ENCODE assay signal across 12 cellular contexts in genomic region chr18:78978336-78979057, GRCh38. TPM values are rescaled to one million over a fixed set of nuclear protein-coding genes. Genes with fewer than 3 reads are reported as not detected.
DNase-seq lines count a peak whose midpoint lies in the region; ATAC-seq and TF ChIP-seq lines count a peak whose summit lies in the region.
"Had no signal": no experiment of that assay in that cellular context is flagged by ENCODE, and none has a peak within 500 bp of the region (broad histone marks: within the 10 kb centered on the region; RNA-seq: fewer than 3 reads in every experiment).

No MANE protein-coding gene starts in this region.

- no peak for TF ChIP-seq POLR2A in transverse colon (IDR thresholded peaks at IDR 0.05)

- H3K27ac ChIP-seq in HUES48 (ENCODE audit: low read depth, low read length) (peak overlapping the region; percentile 26), hepatocyte (no peak overlapping the region), trophoblast cell (ENCODE audit: low read depth, low read length) (no peak overlapping the region), transverse colon (no peak overlapping the region), lower lobe of right lung (no peak overlapping the region)
- H3K27ac ChIP-seq: KMS-11 had no signal

- no peak overlapping the region for H3K14ac ChIP-seq in trophoblast cell (ENCODE audit: low read length)

- H3K27me3 ChIP-seq in HUES48 (ENCODE audit: control insufficient read depth, insufficient read depth, low read length) (peaks cover 54% of the 10 kb centered on the region), hepatocyte (peaks cover 85% of the 10 kb centered on the region), trophoblast cell (ENCODE audit: insufficient read depth, low read length) (peaks cover 67% of the 10 kb centered on the region), transverse colon (peaks cover 93% of the 10 kb centered on the region), lower lobe of right lung (ENCODE audit: low read depth) (peaks cover 91% of the 10 kb centered on the region)

- 3% methylated on average over 49 of the region's 80 CpGs for WGBS in hepatocyte (ENCODE audit: low lambda C conversion rate, missing lambda C conversion rate)
- no CpG with 5 or more reads among the region's 80 CpGs for WGBS in trophoblast cell (ENCODE audit: extremely low coverage, insufficient coverage, insufficient read length)
- 7 to 29% methylated on average over 8 to 71 of the region's 80 CpGs for WGBS in transverse colon (ENCODE audit: low coverage in 1 of 2), 2 donors

- no peak for TF ChIP-seq CTCF in activated CD8-positive, alpha-beta T cell treated with anti-CD3 and anti-CD28 coated beads for 36 hours (IDR thresholded peaks at IDR 0.05)
- TF ChIP-seq CTCF in hepatocyte (IDR thresholded peaks at IDR 0.05; ENCODE audit: poor library complexity) (no peak), transverse colon (IDR thresholded peaks at IDR 0.05) (no peak), lower lobe of right lung (IDR thresholded peaks at IDR 0.05) (no peak)

- H3K27ac Mint-ChIP-seq in activated CD8-positive, alpha-beta T cell treated with anti-CD3 and anti-CD28 coated beads for 36 hours: no peak overlapping the region

- no peak overlapping the region for H2AK5ac ChIP-seq in trophoblast cell (ENCODE audit: low read length)

- no peak overlapping the region for H2BK12ac ChIP-seq in trophoblast cell (ENCODE audit: low read length)

- peaks cover 14% of the 10 kb centered on the region for H3K4me1 Mint-ChIP-seq in activated CD8-positive, alpha-beta T cell treated with anti-CD3 and anti-CD28 coated beads for 36 hours (ENCODE audit: low read depth)

- H3K23ac ChIP-seq in trophoblast cell (ENCODE audit: low read length): no peak overlapping the region

- no peaks in the 10 kb centered on the region for H4K20me1 ChIP-seq in hepatocyte (ENCODE audit: insufficient read depth, poor library complexity, severe bottlenecking)

- no peaks in the 10 kb centered on the region for H3K36me3 Mint-ChIP-seq in activated CD8-positive, alpha-beta T cell treated with anti-CD3 and anti-CD28 coated beads for 36 hours (ENCODE audit: low read depth)

- POLR2A ChIA-PET in activated CD8-positive, alpha-beta T cell treated with anti-CD3 and anti-CD28 coated beads for 36 hours (lab: Charles Lee): no interaction called here

- H2BK120ac ChIP-seq in trophoblast cell (ENCODE audit: insufficient read depth, low read length, poor library complexity): no peak overlapping the region

- peak overlapping the region; percentile 55 for H3K4me3 ChIP-seq in HUES48 (ENCODE audit: low read depth, low read length)
- H3K4me3 ChIP-seq in hepatocyte: no peak overlapping the region
- H3K4me3 ChIP-seq in trophoblast cell (ENCODE audit: low read depth, low read length): peak overlapping the region; percentile 69
- H3K4me3 ChIP-seq in transverse colon: no peak overlapping the region
- no peak overlapping the region for H3K4me3 ChIP-seq in lower lobe of right lung

- H3K9me2 ChIP-seq in hepatocyte (replicated peaks; ENCODE audit: insufficient read depth): no peaks in the 10 kb centered on the region

- no peak overlapping the region for H4K91ac ChIP-seq in trophoblast cell (ENCODE audit: low read depth, low read length)

- H4K12ac ChIP-seq in trophoblast cell (ENCODE audit: low read depth, low read length): no peak overlapping the region

- CTCF ChIA-PET in activated CD8-positive, alpha-beta T cell treated with anti-CD3 and anti-CD28 coated beads for 36 hours (lab: Charles Lee): no interaction called here

- no peaks in the 10 kb centered on the region for H3K79me2 ChIP-seq in hepatocyte
- no peaks in the 10 kb centered on the region for H3K79me2 ChIP-seq in trophoblast cell (ENCODE audit: control insufficient read depth, insufficient read depth, low read length, poor library complexity)

- in situ Hi-C loops in transverse colon (cut with MboI; ENCODE audit: low pct_ligation_motif_present in 1 of 4, low pct_unique_long_range_greater_than_20kb in 1 of 4, low sequenced_read_pairs in 3 of 4): no loop called here

- no peak for TF ChIP-seq EP300 in transverse colon (IDR thresholded peaks at IDR 0.05; ENCODE audit: low read depth)

- H2AFZ ChIP-seq in hepatocyte: peak overlapping the region; percentile 52
- no peak overlapping the region for H2AFZ ChIP-seq in trophoblast cell (ENCODE audit: insufficient read depth, low read length, poor library complexity)

- H3K4me3 Mint-ChIP-seq in activated CD8-positive, alpha-beta T cell treated with anti-CD3 and anti-CD28 coated beads for 36 hours: peak overlapping the region; percentile 35

- no peak for DNase-seq in activated CD8-positive, alpha-beta T cell treated with anti-CD3 and anti-CD28 coated beads for 36 hours
- no peak for DNase-seq in hepatocyte (ENCODE audit: low spot score)
- DNase-seq in trophoblast cell: no peak
- DNase-seq in pons (ENCODE audit: low spot score): no peak
- DNase-seq in transverse colon: no peak
- DNase-seq in lower lobe of right lung: no peak
- DNase-seq: aorta; DMS53; NCI-H2029; stimulated activated naive CD4-positive, alpha-beta T cell treated with Interleukin-2 at 50 U/mL for 16 hours had no signal

- H3K9me3 Mint-ChIP-seq in activated CD8-positive, alpha-beta T cell treated with anti-CD3 and anti-CD28 coated beads for 36 hours: no peaks in the 10 kb centered on the region

- peaks cover 47% of the 10 kb centered on the region for H3K4me1 ChIP-seq in HUES48 (ENCODE audit: control insufficient read depth, insufficient read depth, low read length)
- H3K4me1 ChIP-seq in hepatocyte (ENCODE audit: insufficient read depth): peaks cover 5% of the 10 kb centered on the region
- H3K4me1 ChIP-seq in trophoblast cell (ENCODE audit: control insufficient read depth in 1 of 2, insufficient read depth in 2 of 2, low read length in 2 of 2): peaks cover 6 to 25% of the 10 kb centered on the region in 2 experiments
- H3K4me1 ChIP-seq in transverse colon: peaks cover 0 to 17% (median 12%) of the 10 kb centered on the region in 4 donors
- H3K4me1 ChIP-seq in lower lobe of right lung: peaks cover 4% of the 10 kb centered on the region

- H3K9ac ChIP-seq in HUES48 (ENCODE audit: low read depth, low read length): no peak overlapping the region
- no peak overlapping the region for H3K9ac ChIP-seq in trophoblast cell (ENCODE audit: low read length)
- H3K9ac ChIP-seq: KMS-11 had no signal

- H3K9me3 ChIP-seq in HUES48 (ENCODE audit: control insufficient read depth, insufficient read depth, low read length): no peaks in the 10 kb centered on the region; the same call in 1 of the 2 replicates
- no peaks in the 10 kb centered on the region for H3K9me3 ChIP-seq in hepatocyte (ENCODE audit: low read depth)
- peaks cover 3% of the 10 kb centered on the region for H3K9me3 ChIP-seq in trophoblast cell (ENCODE audit: insufficient read depth, low read depth, low read length)
- H3K9me3 ChIP-seq in transverse colon: no peaks in the 10 kb centered on the region
- no peaks in the 10 kb centered on the region for H3K9me3 ChIP-seq in lower lobe of right lung

- no peak for ATAC-seq in activated CD8-positive, alpha-beta T cell treated with anti-CD3 and anti-CD28 coated beads for 36 hours
- no peak for ATAC-seq in lower lobe of right lung

- H2BK5ac ChIP-seq in trophoblast cell (ENCODE audit: low read depth, low read length, poor library complexity): no peak overlapping the region

- peaks cover 6% of the 10 kb centered on the region for H3K79me1 ChIP-seq in trophoblast cell (ENCODE audit: low read length)

- H3K36me3 ChIP-seq in HUES48 (ENCODE audit: control insufficient read depth, insufficient read depth, low read length) (no peaks in the 10 kb centered on the region), hepatocyte (replicated peaks; ENCODE audit: insufficient read depth, low read depth) (no peaks in the 10 kb centered on the region), trophoblast cell (ENCODE audit: control insufficient read depth in 1 of 2, insufficient read depth in 2 of 2, low read length in 2 of 2) (no peaks in the 10 kb centered on the region), transverse colon (no peaks in the 10 kb centered on the region), lower lobe of right lung (no peaks in the 10 kb centered on the region)

- peaks cover 58% of the 10 kb centered on the region for H3K27me3 Mint-ChIP-seq in activated CD8-positive, alpha-beta T cell treated with anti-CD3 and anti-CD28 coated beads for 36 hours

- intact Hi-C loops in activated CD8-positive, alpha-beta T cell treated with anti-CD3 and anti-CD28 coated beads for 36 hours (cut with micrococcal nuclease): no loop called here
- intact Hi-C loops in transverse colon (cut with DNase I; ENCODE audit: low total_unique reads): no loop called here
- intact Hi-C loops in lower lobe of right lung (cut with DNase I): no loop called here

- no peak overlapping the region for H3K18ac ChIP-seq in trophoblast cell (ENCODE audit: low read length)

- no peak overlapping the region for H4K8ac ChIP-seq in trophoblast cell (ENCODE audit: low read depth, low read length)

- H3K4ac ChIP-seq in trophoblast cell (ENCODE audit: low read depth, low read length): no peak overlapping the region

- H3K4me2 ChIP-seq in hepatocyte: peak overlapping the region; percentile 70
- H3K4me2 ChIP-seq in trophoblast cell (ENCODE audit: low read length): peak overlapping the region; percentile 87
- H3K4me2 ChIP-seq: KMS-11 had no signal

RNA-seq across cellular contexts. Expression of gene SALL3, which starts 1.1 kb away (rescaled TPM):
- not detected for total RNA-seq in activated CD8-positive, alpha-beta T cell treated with anti-CD3 and anti-CD28 coated beads for 36 hours
- total RNA-seq in hepatocyte: 0.30 and 0.48 TPM in 2 replicates
- 0.54 and 1.1 TPM in 2 replicates for polyA plus RNA-seq in hepatocyte
- 1.4 and 1.6 TPM in 2 replicates for polyA plus RNA-seq in trophoblast cell (2013)
- total RNA-seq in transverse colon: under 1 TPM in 1 of 4 donors, not detected in 3; 0.16 TPM
- total RNA-seq in lower lobe of right lung: not detected
- polyA plus RNA-seq: aorta had no signal

Comparison
In these comparisons a context has a peak if more than half of its experiments do, and no peak if none do; other contexts are left out.
1. H3K4me3 ChIP-seq: peak in HUES48 (single experiment) and trophoblast cell (single experiment); none in hepatocyte (single experiment), transverse colon (0 of 4) and lower lobe of right lung (single experiment).